Comparison of ENCODE assay signal across 11 cellular contexts in genomic region chr1:23682946-23683345, GRCh38.
"Had no signal": no experiment of that assay in that cellular context is flagged by ENCODE, and none has a peak within 500 bp of the region (broad histone marks: within the 10 kb centered on the region; RNA-seq: fewer than 3 reads in every experiment).

No MANE protein-coding gene starts in this region.

- H3K36me3 ChIP-seq: HAP-1 had no signal

- FAIRE-seq: H1, H54 had no signal

- H2AFZ ChIP-seq: GM23248, GM23338 had no signal

- H3K4me2 ChIP-seq: GM23338 had no signal

- H3K9ac ChIP-seq: GM23248 had no signal

- H3K4me3 ChIP-seq: GM23248, GM23338, HAP-1 had no signal

- H3K9me3 ChIP-seq: HAP-1 had no signal

- H3K27ac ChIP-seq: GM23248 had no signal

- ATAC-seq: GM23338, HCT116 had no signal

- H3K4me1 ChIP-seq: HAP-1 had no signal

- DNase-seq: GM23248, GOT3, H7, H9, HCEC 1CT, HFFc6 had no signal
